Comparison of ENCODE assay signal across 8 cellular contexts in the genomic region with DNA sequence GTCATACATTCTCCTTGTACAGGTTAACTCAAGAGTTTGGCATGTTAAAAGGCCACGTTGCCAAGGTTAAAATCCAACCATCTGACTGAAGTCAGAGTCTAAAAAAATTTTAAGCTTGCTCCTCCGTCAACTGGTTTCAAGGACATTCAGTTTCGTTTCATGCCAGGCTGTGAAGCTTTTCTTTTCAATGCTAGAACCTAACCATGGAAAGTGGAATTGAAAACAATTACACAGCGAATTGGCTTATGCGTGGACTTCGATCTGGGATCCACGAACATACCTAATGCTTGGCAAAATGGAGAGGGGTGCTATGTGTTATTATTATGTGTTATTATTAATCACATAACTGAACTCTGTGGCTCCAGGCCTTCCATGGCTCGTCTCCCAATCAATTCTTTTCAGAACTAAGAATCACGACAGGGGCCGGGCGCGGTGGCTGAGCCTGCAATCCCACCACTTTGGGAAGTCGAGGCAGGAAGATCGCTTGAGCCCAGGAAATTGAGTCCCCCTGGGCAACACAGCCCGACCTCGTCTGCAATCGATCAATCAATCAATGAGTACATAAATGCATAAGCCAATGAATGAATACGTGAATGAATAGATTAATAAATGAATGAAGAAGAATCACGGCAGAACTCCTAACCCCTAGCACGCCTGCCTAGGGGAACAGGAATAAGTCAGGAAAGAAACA. TPM values are rescaled to one million over a fixed set of nuclear protein-coding genes. Genes with fewer than 3 reads are reported as not detected.
DNase-seq lines count a peak whose midpoint lies in the region; ATAC-seq, FAIRE-seq and TF ChIP-seq lines count a peak whose summit lies in the region.

No MANE protein-coding gene starts in this region.

- no peaks in the 10 kb centered on the region; the same call in 1 of the 2 replicates for H3K36me3 ChIP-seq in Caco-2 (ENCODE audit: control insufficient read depth, insufficient read depth, low read length)
- no peaks in the 10 kb centered on the region; a peak in 1 of 4 replicates for H3K36me3 ChIP-seq in GM12878 (ENCODE audit: control insufficient read depth in 2 of 2, insufficient read depth in 2 of 2, low read length in 1 of 2)
- peaks cover 0 to 6% of the 10 kb centered on the region in 2 experiments for H3K36me3 ChIP-seq in keratinocyte (ENCODE audit: control insufficient read depth in 2 of 2, extremely low read depth in 1 of 2, insufficient read depth in 2 of 2, low read length in 2 of 2)

- RAD21 ChIA-PET in GM12878 (lab: Charles Lee; ENCODE audit: unreplicated experiment), result interaction anchor here (0.5 to 2.0 kb wide), 8 partner anchors 9 to 702 kb away, joined by 3 to 11 read pairs (median 3); no protein-coding TSS in a partner anchor

- no peak for DNase-seq in Caco-2
- peak; percentile 16 for DNase-seq in GM20000 (ENCODE audit: low spot score)
- DNase-seq in NB4 (ENCODE audit: low read depth), result peak; percentile 3
- DNase-seq in GM12878 (ENCODE audit: low read depth, low spot score), result peak; percentile 43
- DNase-seq in keratinocyte (ENCODE audit: low read depth, low spot score), result no peak
- no peak for DNase-seq in NCI-H2029 treated with DMSO at 0.1 percent for 48 hours (lab: John Stamatoyannopoulos, UW)
- no peak for DNase-seq in DMS79 treated with DMSO at 0.1 percent for 48 hours (lab: John Stamatoyannopoulos, UW)

- CTCF ChIA-PET in Caco-2 (lab: Charles Lee) (interaction anchor here (0.6 to 0.7 kb wide), 3 partner anchors 288 to 979 kb away, joined by 3 to 5 read pairs (median 4); no protein-coding TSS in a partner anchor), GM12878 (lab: Yijun Ruan, JAX) (interaction anchor here (0.6 to 1.0 kb wide), 4 partner anchors 11 to 1011 kb away, joined by 3 to 4 read pairs (median 4); no protein-coding TSS in a partner anchor)

- TF ChIP-seq POLR2A in NB4 (IDR thresholded peaks at IDR 0.05; ENCODE audit: extremely low read depth, insufficient read length) (no peak), GM12878 (IDR thresholded peaks at IDR 0.05; ENCODE audit: low read depth, low read length) (no peak)

- POLR2A ChIA-PET in Caco-2 (lab: Charles Lee) (interaction anchor here (0.6 to 1.0 kb wide), 24 partner anchors 9 to 1965 kb away, joined by 3 to 13 read pairs (median 5); no protein-coding TSS in a partner anchor), GM12878 (lab: Charles Lee) (interaction anchor here (0.5 to 2.2 kb wide), 9 partner anchors 10 to 259 kb away, joined by 3 to 21 read pairs (median 4); no protein-coding TSS in a partner anchor)

- no peaks in the 10 kb centered on the region for H4K20me1 ChIP-seq in GM12878 (ENCODE audit: control insufficient read depth, insufficient read depth)
- H4K20me1 ChIP-seq in keratinocyte (ENCODE audit: control insufficient read depth, extremely low read depth, insufficient read depth, low read length), result no peaks in the 10 kb centered on the region

- peak overlapping the region; percentile 99 for H3K9ac ChIP-seq in GM12878 (ENCODE audit: control insufficient read depth, insufficient read depth, low read length)
- H3K9ac ChIP-seq in keratinocyte (ENCODE audit: control insufficient read depth, extremely low read depth, insufficient read depth, low read length), result peak overlapping the region; percentile 99

- no peak for TF ChIP-seq EP300 in GM12878 (IDR thresholded peaks at IDR 0.05; ENCODE audit: borderline replicate concordance in 1 of 2, control insufficient read depth in 1 of 2, low read depth in 2 of 2, low read length in 2 of 2)

- intact Hi-C loops in Caco-2 (cut with micrococcal nuclease; ENCODE audit: unreplicated experiment) (no loop called here), GM12878 (cut with micrococcal nuclease; ENCODE audit: unreplicated experiment) (loop anchor here (2.0 to 10.0 kb wide), 2 partner anchors 258 to 974 kb away; no protein-coding TSS in a partner anchor)

- TF ChIP-seq CTCF in Caco-2 (IDR thresholded peaks at IDR 0.05; ENCODE audit: insufficient read depth in 1 of 2, low read depth in 1 of 2, low read length in 1 of 2, severe bottlenecking in 1 of 2, unreplicated experiment in 1 of 2) (no peak), GM20000 (IDR thresholded peaks at IDR 0.05; ENCODE audit: extremely low read depth, missing control alignments) (no peak), NB4 (IDR thresholded peaks at IDR 0.05; ENCODE audit: low read depth, low read length) (no peak), GM12878 (IDR thresholded peaks at IDR 0.05 in 2 of 3, conservative IDR thresholded peaks at IDR 0.05 in 1 of 3; ENCODE audit: control insufficient read depth in 2 of 3, extremely low read depth in 1 of 3, insufficient read depth in 1 of 3, low read depth in 3 of 3, low read length in 3 of 3) (no peak), keratinocyte (optimal IDR thresholded peaks at IDR 0.05 in 1 of 3, IDR thresholded peaks at IDR 0.05 in 1 of 3, conservative IDR thresholded peaks at IDR 0.05 in 1 of 3; ENCODE audit: extremely low read depth in 1 of 3, insufficient read depth in 2 of 3, low read length in 3 of 3) (no peak)

- WGBS in GM12878 (ENCODE audit: insufficient coverage, insufficient replicate concordance, low lambda C conversion rate, missing lambda C conversion rate), result under 1% methylated on average over 20 of the region's 20 CpGs

- peaks cover 13% of the 10 kb centered on the region for H3K4me1 Mint-ChIP-seq in Caco-2 (ENCODE audit: low read depth, unreplicated experiment)
- peaks cover 36% of the 10 kb centered on the region for H3K4me1 Mint-ChIP-seq in stimulated activated naive CD8-positive, alpha-beta T cell treated with anti-CD3 and anti-CD28 coated beads, Interleukin-15, Interleukin-2, amounts not matched to agents 100 ng/mL and 50 ng/mL, for 24 hours (ENCODE audit: low read depth)

- H3K27ac Mint-ChIP-seq in Caco-2 (ENCODE audit: unreplicated experiment), result peak overlapping the region; percentile 98
- peak overlapping the region; percentile 95 for H3K27ac Mint-ChIP-seq in stimulated activated naive CD8-positive, alpha-beta T cell treated with anti-CD3 and anti-CD28 coated beads, Interleukin-15, Interleukin-2, amounts not matched to agents 100 ng/mL and 50 ng/mL, for 24 hours

- dilution Hi-C loops in keratinocyte (cut with MboI; ENCODE audit: extremely low pct_ligation_motif_present, low sequenced_read_pairs), result no loop called here

- peak overlapping the region; percentile 93 for H3K4me2 ChIP-seq in GM12878 (ENCODE audit: control insufficient read depth, insufficient read depth)
- peak overlapping the region; percentile 97 for H3K4me2 ChIP-seq in keratinocyte (ENCODE audit: control insufficient read depth, extremely low read depth, insufficient read depth, low read depth, low read length)

- FAIRE-seq in GM12878 (lab: Jason Lieb, UNC), result peak; percentile 61
- no peak for FAIRE-seq in keratinocyte (lab: Jason Lieb, UNC)

- H3K79me2 ChIP-seq in GM12878 (ENCODE audit: control insufficient read depth, insufficient read depth, low read length) (peaks cover 54% of the 10 kb centered on the region), keratinocyte (ENCODE audit: control insufficient read depth, insufficient read depth, low read length) (peaks cover 43% of the 10 kb centered on the region)

- H3K36me3 Mint-ChIP-seq in Caco-2 (ENCODE audit: insufficient read depth, unreplicated experiment), result peaks cover 34% of the 10 kb centered on the region
- H3K36me3 Mint-ChIP-seq in stimulated activated naive CD8-positive, alpha-beta T cell treated with anti-CD3 and anti-CD28 coated beads, Interleukin-15, Interleukin-2, amounts not matched to agents 100 ng/mL and 50 ng/mL, for 24 hours (ENCODE audit: low read depth), result peaks cover 17% of the 10 kb centered on the region

- no peak for TF ChIP-seq RAD21 in GM12878 (IDR thresholded peaks at IDR 0.05; ENCODE audit: insufficient read depth, low read depth, low read length)

- peak overlapping the region; percentile 100 for H3K27ac ChIP-seq in GM12878 (ENCODE audit: control insufficient read depth, insufficient read depth)
- H3K27ac ChIP-seq in keratinocyte (ENCODE audit: control insufficient read depth, insufficient read depth, low read length), result peak overlapping the region; percentile 90

- H3K4me1 ChIP-seq in Caco-2, result peaks cover 24% of the 10 kb centered on the region
- H3K4me1 ChIP-seq in GM12878 (ENCODE audit: control insufficient read depth, insufficient read depth, low read length), result peaks cover 3% of the 10 kb centered on the region; the same call in 1 of the 2 replicates
- H3K4me1 ChIP-seq in keratinocyte (ENCODE audit: control insufficient read depth, extremely low read depth, insufficient read depth, low read length), result peaks cover 16% of the 10 kb centered on the region

- in situ Hi-C loops in GM12878 (cut with MboI), result loop anchor here (10.0 to 25.0 kb wide), 3 partner anchors 1004 to 1846 kb away; a partner anchor contains a TSS

- peak overlapping the region; percentile 82 for H2AFZ ChIP-seq in GM12878 (ENCODE audit: control insufficient read depth, low read depth, low read length)
- peak overlapping the region; percentile 82 for H2AFZ ChIP-seq in keratinocyte (ENCODE audit: control insufficient read depth, low read length)

- H3K9me3 ChIP-seq in Caco-2 (no peaks in the 10 kb centered on the region), GM12878 (replicated peaks; ENCODE audit: control insufficient read depth, insufficient read depth, low read length) (no peaks in the 10 kb centered on the region), keratinocyte (ENCODE audit: control insufficient read depth, low read depth, low read length) (no peaks in the 10 kb centered on the region)

- H3K27me3 Mint-ChIP-seq in Caco-2 (ENCODE audit: insufficient read depth, unreplicated experiment), result no peaks in the 10 kb centered on the region
- H3K27me3 Mint-ChIP-seq in stimulated activated naive CD8-positive, alpha-beta T cell treated with anti-CD3 and anti-CD28 coated beads, Interleukin-15, Interleukin-2, amounts not matched to agents 100 ng/mL and 50 ng/mL, for 24 hours, result no peaks in the 10 kb centered on the region

- SMC1A ChIA-PET in GM12878 (lab: Charles Lee; ENCODE audit: uncharacterized antibody, unreplicated experiment), result interaction anchor here (0.6 to 1.9 kb wide), 8 partner anchors 8 to 259 kb away, joined by 3 to 17 read pairs (median 4); no protein-coding TSS in a partner anchor

- peak; percentile 23 for ATAC-seq in GM12878

- no peaks in the 10 kb centered on the region for H3K9me3 Mint-ChIP-seq in Caco-2 (ENCODE audit: unreplicated experiment)
- H3K9me3 Mint-ChIP-seq in stimulated activated naive CD8-positive, alpha-beta T cell treated with anti-CD3 and anti-CD28 coated beads, Interleukin-15, Interleukin-2, amounts not matched to agents 100 ng/mL and 50 ng/mL, for 24 hours, result no peaks in the 10 kb centered on the region

- BruUV-seq in Caco-2 (replicated peaks; lab: Mats Ljungman, UMichigan), result TSS peak; percentile 88
- BruUV-seq in GM12878 (replicated peaks; lab: Mats Ljungman, UMichigan), result TSS peak; percentile 93

- H3K27me3 ChIP-seq in Caco-2 (replicated peaks; ENCODE audit: control insufficient read depth, insufficient read depth, low read length) (no peaks in the 10 kb centered on the region), GM12878 (replicated peaks in 1 of 2; ENCODE audit: control insufficient read depth in 2 of 2, insufficient read depth in 2 of 2, low read length in 1 of 2) (no peaks in the 10 kb centered on the region), keratinocyte (ENCODE audit: control insufficient read depth, extremely low read depth, insufficient read depth, low read length) (no peaks in the 10 kb centered on the region)

- H3K4me3 Mint-ChIP-seq in Caco-2 (ENCODE audit: unreplicated experiment), result peak overlapping the region; percentile 98
- H3K4me3 Mint-ChIP-seq in stimulated activated naive CD8-positive, alpha-beta T cell treated with anti-CD3 and anti-CD28 coated beads, Interleukin-15, Interleukin-2, amounts not matched to agents 100 ng/mL and 50 ng/mL, for 24 hours, result peak overlapping the region; percentile 94

- peak overlapping the region; percentile 82 for H3K4me3 ChIP-seq in Caco-2 (ENCODE audit: low read depth, low read length)
- peak overlapping the region; percentile 92 for H3K4me3 ChIP-seq in NB4 (ENCODE audit: low read depth, low read length)
- peak overlapping the region; percentile 82 for H3K4me3 ChIP-seq in GM12878
- peak overlapping the region; percentile 60 to 81 (median 61) for H3K4me3 ChIP-seq in keratinocyte (ENCODE audit: control insufficient read depth in 2 of 3, extremely low read depth in 1 of 3, insufficient read depth in 2 of 3, low read depth in 1 of 3, low read length in 3 of 3)

- no peaks in the 10 kb centered on the region for H3K9me1 ChIP-seq in keratinocyte (ENCODE audit: control insufficient read depth, extremely low read depth, insufficient read depth, low read length)

RNA-seq across cellular contexts. Expression of a gene that starts 0.8 kb away (rescaled TPM):
- total RNA-seq in Caco-2 (2022), result 61.7 and 65.0 TPM in 2 replicates
- total RNA-seq in GM12878 (2013; cell fraction: nucleolus; rRNA removed), result 47.0 and 50.1 TPM in 2 replicates
- total RNA-seq in GM12878 (2014; rRNA removed), result 9.7 and 11.9 TPM in 2 replicates
- total RNA-seq in GM12878 (2014; rRNA removed; fragmentation: Illumina TruSeq; extraction: Trizol), result 12.9 and 13.0 TPM in 2 replicates
- 8.6 and 9.0 TPM in 2 replicates for total RNA-seq in GM12878 (2021)
- polyA plus RNA-seq in GM12878 (2011; ENCODE audit: low read depth), result 3.8 TPM
- 20.7 and 33.3 TPM in 2 replicates for polyA plus RNA-seq in GM12878 (2011; rRNA removed)
- 4.0 and 6.0 TPM in 2 replicates for polyA plus RNA-seq in GM12878 (2011; cell fraction: cytosol; rRNA removed)
- 15.0 and 21.7 TPM in 2 replicates for polyA plus RNA-seq in GM12878 (2011; cell fraction: nucleus; rRNA removed)
- 8.0 and 9.9 TPM in 2 replicates for polyA plus RNA-seq in GM12878 (2012)
- 10.3 and 14.7 TPM in 2 replicates for polyA plus RNA-seq in GM12878 (2014; fragmentation: Illumina TruSeq; extraction: Trizol)
- polyA plus RNA-seq in GM12878 (2014; fragmentation: Nextera tagmentation; extraction: Ambion mirVana), result 1 to 10 TPM; 2.5 to 2.6 TPM
- 4.5 and 6.0 TPM in 2 replicates for polyA plus RNA-seq in GM12878 (2014; rRNA removed)
- polyA plus RNA-seq in GM12878 (2016; fragmentation: Nextera tagmentation; extraction: Ambion mirVana), result 1 to 10 TPM; 8.3 to 9.1 TPM
- 9.8 and 15.8 TPM in 2 replicates for polyA minus RNA-seq in GM12878 (2011; rRNA and poly(A)+ RNA removed)
- polyA minus RNA-seq in GM12878 (2011; cell fraction: cytosol; rRNA and poly(A)+ RNA removed), result 6.4 and 7.5 TPM in 2 replicates
- 12.3 and 13.4 TPM in 2 replicates for polyA minus RNA-seq in GM12878 (2011; cell fraction: nucleus; rRNA and poly(A)+ RNA removed)
- 4.7 to 10.4 TPM (median 6.3 TPM) in 3 replicates for polyA plus RNA-seq in keratinocyte
- polyA plus RNA-seq in keratinocyte (2011; ENCODE audit: low read depth), result 11.3 TPM
- polyA plus RNA-seq in keratinocyte (2011; cell fraction: cytosol; rRNA removed), result 2.9 and 6.7 TPM in 2 replicates
- polyA plus RNA-seq in keratinocyte (2011; cell fraction: nucleus; rRNA removed), result 7.4 and 11.3 TPM in 2 replicates
- 5.0 and 16.3 TPM in 2 replicates for polyA plus RNA-seq in keratinocyte (2012; ENCODE audit: low replicate concordance)
- 1.0 to 12.4 TPM (median 5.9 TPM) in 3 replicates for polyA minus RNA-seq in keratinocyte
- polyA minus RNA-seq in keratinocyte (2011; cell fraction: cytosol; rRNA and poly(A)+ RNA removed), result 5.9 TPM
- 8.4 and 14.4 TPM in 2 replicates for polyA minus RNA-seq in keratinocyte (2011; cell fraction: nucleus; rRNA and poly(A)+ RNA removed)

RNA-seq across cellular contexts. Expression of a gene that starts 7.1 kb away (rescaled TPM):
- total RNA-seq in Caco-2 (2022) (17.3 and 17.7 TPM in 2 replicates), GM12878 (2014; rRNA removed) (14.0 and 14.2 TPM in 2 replicates), GM12878 (2014; rRNA removed; fragmentation: Illumina TruSeq; extraction: Trizol) (19.7 and 19.8 TPM in 2 replicates), GM12878 (2021) (11.5 and 14.6 TPM in 2 replicates)
- total RNA-seq in GM12878 (2013; cell fraction: nucleolus; rRNA removed), result 94.9 and 118 TPM in 2 replicates
- 17.2 TPM for polyA plus RNA-seq in GM12878 (2011; ENCODE audit: low read depth)
- polyA plus RNA-seq in GM12878 (2011; rRNA removed) (24.5 and 38.7 TPM in 2 replicates), GM12878 (2014; fragmentation: Illumina TruSeq; extraction: Trizol) (17.1 and 20.4 TPM in 2 replicates), GM12878 (2014; fragmentation: Nextera tagmentation; extraction: Ambion mirVana) (10 to 100 TPM; 10.2 to 11.3 TPM), GM12878 (2014; rRNA removed) (13.7 and 13.9 TPM in 2 replicates), GM12878 (2016; fragmentation: Nextera tagmentation; extraction: Ambion mirVana) (10 to 100 TPM; 18.7 to 25.0 TPM), keratinocyte (6.2 to 9.8 TPM (median 8.5 TPM) in 3 replicates)
- 13.1 and 13.9 TPM in 2 replicates for polyA plus RNA-seq in GM12878 (2011; cell fraction: cytosol; rRNA removed)
- 23.3 and 31.0 TPM in 2 replicates for polyA plus RNA-seq in GM12878 (2011; cell fraction: nucleus; rRNA removed)
- 8.2 and 8.9 TPM in 2 replicates for polyA plus RNA-seq in GM12878 (2012)
- polyA minus RNA-seq in GM12878 (2011; rRNA and poly(A)+ RNA removed), result 18.5 and 22.4 TPM in 2 replicates
- polyA minus RNA-seq in GM12878 (2011; cell fraction: cytosol; rRNA and poly(A)+ RNA removed), result 5.7 and 12.8 TPM in 2 replicates
- polyA minus RNA-seq in GM12878 (2011; cell fraction: nucleus; rRNA and poly(A)+ RNA removed), result 26.1 and 35.2 TPM in 2 replicates
- polyA plus RNA-seq in keratinocyte (2011; ENCODE audit: low read depth), result 7.5 TPM
- 4.2 and 7.3 TPM in 2 replicates for polyA plus RNA-seq in keratinocyte (2011; cell fraction: cytosol; rRNA removed)
- polyA plus RNA-seq in keratinocyte (2011; cell fraction: nucleus; rRNA removed), result 15.0 and 17.5 TPM in 2 replicates
- 4.4 and 6.2 TPM in 2 replicates for polyA plus RNA-seq in keratinocyte (2012; ENCODE audit: low replicate concordance)
- 1.7 to 10.3 TPM (median 6.3 TPM) in 3 replicates for polyA minus RNA-seq in keratinocyte
- polyA minus RNA-seq in keratinocyte (2011; cell fraction: cytosol; rRNA and poly(A)+ RNA removed), result 3.6 TPM
- polyA minus RNA-seq in keratinocyte (2011; cell fraction: nucleus; rRNA and poly(A)+ RNA removed), result 8.7 and 16.1 TPM in 2 replicates

Comparison
In these comparisons a context has a peak if more than half of its experiments do, and no peak if none do; other contexts are left out.
1. DNase-seq: peak in GM20000 (single experiment), NB4 (single experiment) and GM12878 (single experiment); none in Caco-2 (0 of 2), keratinocyte (single experiment), NCI-H2029 treated with DMSO at 0.1 percent for 48 hours (single experiment) and DMS79 treated with DMSO at 0.1 percent for 48 hours (single experiment).
2. Peak in every context shown above with its lines, with median percentiles within 50 percentile points of each other: H3K4me3 ChIP-seq.